9 cellular contexts compared by ENCODE assay signal in genomic region chr10:133274751-133275682, GRCh38. TPM values are rescaled to one million over a fixed set of nuclear protein-coding genes. Genes with fewer than 3 reads are reported as not detected.
DNase-seq lines count a peak whose midpoint lies in the region; ATAC-seq and TF ChIP-seq lines count a peak whose summit lies in the region.
"Had no signal": no experiment of that assay in that cellular context is flagged by ENCODE, and none has a peak within 500 bp of the region (broad histone marks: within the 10 kb centered on the region; RNA-seq: fewer than 3 reads in every experiment).

No MANE protein-coding gene starts in this region.

- dilution Hi-C loops in mammary epithelial cell (cut with HindIII; ENCODE audit: low sequenced_read_pairs), result no loop called here

- no peaks in the 10 kb centered on the region for H3K9me3 ChIP-seq in mammary epithelial cell (replicated peaks; ENCODE audit: insufficient read depth, low read length)

- peak overlapping the region in 1 of 3 experiments; percentile 45 for H3K4me3 ChIP-seq in mammary epithelial cell (replicated peaks in 1 of 3; ENCODE audit: insufficient read depth in 1 of 3, low read depth in 2 of 3, low read length in 3 of 3)

- H3K79me2 ChIP-seq in mammary epithelial cell (ENCODE audit: insufficient read depth, low read length), result no peaks in the 10 kb centered on the region

- CTCF ChIA-PET in mammary epithelial cell (lab: Charles Lee; ENCODE audit: low non-redundant PET), result no interaction called here

- in situ Hi-C loops in mammary epithelial cell (cut with MboI; ENCODE audit: low sequenced_read_pairs in 2 of 2), result no loop called here

- ATAC-seq in HG03135 (IDR thresholded peaks at IDR 0.05; ENCODE audit: unreplicated experiment), result peak; percentile 48

- peaks cover 3% of the 10 kb centered on the region for H3K36me3 ChIP-seq in mammary epithelial cell (ENCODE audit: insufficient read depth, low read length)

- H3K9ac ChIP-seq in mammary epithelial cell (ENCODE audit: insufficient read depth, low read length), result peak overlapping the region; percentile 70

- H3K27ac ChIP-seq in mammary epithelial cell (ENCODE audit: insufficient read depth, low read depth, low read length) (peak overlapping the region; percentile 69), caudate nucleus (ENCODE audit: low read depth, low read length) (no peak overlapping the region)

- TSS peak; percentile 82 for BruUV-seq in mammary epithelial cell (replicated peaks; lab: Mats Ljungman, UMichigan)

- DNase-seq in DMS53 (lab: John Stamatoyannopoulos, UW), result peak; percentile 40
- no peak for DNase-seq in DMS53 treated with DMSO at 0.1 percent for 48 hours (lab: John Stamatoyannopoulos, UW; ENCODE audit: unreplicated experiment)
- peak; percentile 89 for DNase-seq in T-helper 22 cell (ENCODE audit: low read depth)
- DNase-seq in mammary epithelial cell, result peak; percentile 87
- DNase-seq in stimulated activated CD4-positive, alpha-beta T cell treated with anti-CD3 and anti-CD28 coated beads, Interleukin-4, amount 100 ng/mL, for 24 hours, result peak; percentile 87
- DNase-seq in caudate nucleus (lab: John Stamatoyannopoulos, UW), result no peak
- no peak for DNase-seq in NCI-H1105 (lab: John Stamatoyannopoulos, UW)

- intact Hi-C loops in mammary epithelial cell (cut with micrococcal nuclease), result loop anchor here (1.0 to 2.0 kb wide), 3 partner anchors 16 to 34 kb away; partner anchors contain the start of genes TUBGCP2 and ZNF511

- peaks cover 61% of the 10 kb centered on the region for H3K4me1 ChIP-seq in mammary epithelial cell (ENCODE audit: insufficient read depth, low read length)

- no peaks in the 10 kb centered on the region for H4K20me1 ChIP-seq in mammary epithelial cell (ENCODE audit: insufficient read depth, low read length)

- no peak for TF ChIP-seq CTCF in mammary epithelial cell (conservative IDR thresholded peaks at IDR 0.05 in 1 of 2, IDR thresholded peaks at IDR 0.05 in 1 of 2; ENCODE audit: extremely low read depth in 1 of 2, insufficient read depth in 1 of 2, low read depth in 1 of 2, low read length in 2 of 2)

- H3K4me2 ChIP-seq in mammary epithelial cell (ENCODE audit: insufficient read depth, low read depth, low read length), result peak overlapping the region; percentile 68

- H2AFZ ChIP-seq in mammary epithelial cell (ENCODE audit: low read depth, low read length), result no peak overlapping the region

- 50% methylated on average over 10 of the region's 26 CpGs for WGBS in mammary epithelial cell (ENCODE audit: low coverage, missing lambda C conversion rate)

- no peaks in the 10 kb centered on the region for H3K27me3 ChIP-seq in mammary epithelial cell (ENCODE audit: insufficient read depth, low read length)

RNA-seq across cellular contexts. Expression of gene ADAM8, which starts 1.7 kb away (rescaled TPM):
- total RNA-seq in mammary epithelial cell, result 10 to 100 TPM in 1 of 2 donors, under 1 TPM in 1; 0.33 to 46.1 TPM
- polyA plus RNA-seq in mammary epithelial cell, result 9.9 TPM
- 31.1 TPM for polyA minus RNA-seq in mammary epithelial cell

RNA-seq across cellular contexts. Expression of gene TUBGCP2, which starts 33.7 kb away (rescaled TPM):
- total RNA-seq in mammary epithelial cell, result 10 to 100 TPM; 59.3 to 78.1 TPM
- polyA plus RNA-seq in mammary epithelial cell, result 56.4 TPM
- polyA minus RNA-seq in mammary epithelial cell, result 53.1 TPM

RNA-seq across cellular contexts. Expression of gene ZNF511, which starts 33.7 kb away (rescaled TPM):
- total RNA-seq in mammary epithelial cell, result 10 to 100 TPM; 10.5 to 39.7 TPM
- polyA plus RNA-seq in mammary epithelial cell, result 25.3 TPM
- 23.8 TPM for polyA minus RNA-seq in mammary epithelial cell

RNA-seq across cellular contexts. Expression of gene VENTX, which starts 37.4 kb away (rescaled TPM):
- total RNA-seq in mammary epithelial cell, result not detected
- polyA plus RNA-seq in mammary epithelial cell, result not detected
- polyA minus RNA-seq in mammary epithelial cell, result not detected
- total RNA-seq: dermis microvascular lymphatic vessel endothelial cell had no signal

RNA-seq across cellular contexts. Expression of gene UTF1, which starts 45.0 kb away (rescaled TPM):
- not detected for total RNA-seq in mammary epithelial cell
- polyA plus RNA-seq in mammary epithelial cell, result not detected
- polyA minus RNA-seq in mammary epithelial cell, result not detected
- total RNA-seq: dermis microvascular lymphatic vessel endothelial cell had no signal

Comparison
In these comparisons a context has a peak if more than half of its experiments do, and no peak if none do; other contexts are left out.
1. DNase-seq: peak in DMS53 (single experiment), T-helper 22 cell (single experiment), mammary epithelial cell (single experiment) and stimulated activated CD4-positive, alpha-beta T cell treated with anti-CD3 and anti-CD28 coated beads, Interleukin-4, amount 100 ng/mL, for 24 hours (single experiment); none in DMS53 treated with DMSO at 0.1 percent for 48 hours (single experiment), caudate nucleus (0 of 61) and NCI-H1105 (single experiment).